Comparison of ENCODE assay signal across 1 cellular context in genomic region chr22:20402960-20403778, GRCh38.
TF ChIP-seq lines count a peak whose summit lies in the region.

No MANE protein-coding gene starts in this region.

TF ChIP-seq in K562, 482 proteins besides CTCF, POLR2A, EP300 and RAD21 (continues in another document):
- TF ChIP-seq ZBTB8A (IDR thresholded peaks at IDR 0.05; ENCODE audit: partially characterized antibody): no peak
- TF ChIP-seq BCOR (IDR thresholded peaks at IDR 0.05): no peak; the same call in 1 of the 2 replicates
- no peak for TF ChIP-seq ZFP30 (CRISPR knock-in tag; IDR thresholded peaks at IDR 0.05; ENCODE audit: borderline replicate concordance)
- no peak for TF ChIP-seq ZBTB26 (CRISPR knock-in tag; IDR thresholded peaks at IDR 0.05)
- TF ChIP-seq ERF (CRISPR knock-in tag; IDR thresholded peaks at IDR 0.05): no peak
- no peak for TF ChIP-seq MYNN (IDR thresholded peaks at IDR 0.05)
- TF ChIP-seq MYNN (CRISPR knock-in tag; IDR thresholded peaks at IDR 0.05): no peak
- TF ChIP-seq FOXA3 (CRISPR knock-in tag; conservative IDR thresholded peaks at IDR 0.05 in 1 of 2, IDR thresholded peaks at IDR 0.05 in 1 of 2): no peak
- TF ChIP-seq GABPA (tag; conservative IDR thresholded peaks at IDR 0.05; ENCODE audit: low read depth): no peak
- TF ChIP-seq SIN3A (IDR thresholded peaks at IDR 0.05; ENCODE audit: borderline replicate concordance in 2 of 2, control insufficient read depth in 1 of 2, low read depth in 2 of 2, low read length in 2 of 2): no peak
- no peak for TF ChIP-seq YBX1 (IDR thresholded peaks at IDR 0.05)
- no peak for TF ChIP-seq NBN (IDR thresholded peaks at IDR 0.05; ENCODE audit: low read depth)
- TF ChIP-seq ZNF263 (CRISPR knock-in tag; IDR thresholded peaks at IDR 0.05; ENCODE audit: borderline replicate concordance): no peak
- no peak for TF ChIP-seq CEBPZ (IDR thresholded peaks at IDR 0.05; ENCODE audit: borderline replicate concordance, low read depth, low read length)
- TF ChIP-seq EP400 (IDR thresholded peaks at IDR 0.05): no peak
- peak; percentile 55; the same call in 1 of the 2 replicates for TF ChIP-seq TAF7 (tag; IDR thresholded peaks at IDR 0.05)
- TF ChIP-seq TEAD4 (IDR thresholded peaks at IDR 0.05; ENCODE audit: low read length): no peak
- TF ChIP-seq TEAD4 (CRISPR knock-in tag; IDR thresholded peaks at IDR 0.05; ENCODE audit: borderline replicate concordance): peak; percentile 52; the same call in 1 of the 2 replicates
- TF ChIP-seq ZBTB9 (CRISPR knock-in tag; IDR thresholded peaks at IDR 0.05): no peak
- no peak for TF ChIP-seq SMAD2 (IDR thresholded peaks at IDR 0.05; ENCODE audit: low read depth, low read length)
- no peak for TF ChIP-seq GTF3C2 (IDR thresholded peaks at IDR 0.05; ENCODE audit: borderline replicate concordance, extremely low read depth, insufficient read length)
- 0 out of 2 replicates have a peak, but pooled peaks have one; percentile 23 for TF ChIP-seq ZNF436 (CRISPR knock-in tag; IDR thresholded peaks at IDR 0.05)
- TF ChIP-seq WHSC1 (IDR thresholded peaks at IDR 0.05; ENCODE audit: low read length): peak; percentile 68
- TF ChIP-seq MAFF (IDR thresholded peaks at IDR 0.05; ENCODE audit: low read length): no peak
- TF ChIP-seq E2F4 (CRISPR knock-in tag; IDR thresholded peaks at IDR 0.05; ENCODE audit: low read depth): peak; percentile 59; the same call in 1 of the 2 replicates
- TF ChIP-seq CHCHD3 (CRISPR knock-in tag; IDR thresholded peaks at IDR 0.05): no peak
- no peak for TF ChIP-seq ARID4B (CRISPR knock-in tag; IDR thresholded peaks at IDR 0.05)
- TF ChIP-seq TRIM24 (IDR thresholded peaks at IDR 0.05): no peak
- no peak for TF ChIP-seq HOMEZ (CRISPR knock-in tag; IDR thresholded peaks at IDR 0.05)
- TF ChIP-seq ZNF830 (CRISPR knock-in tag; IDR thresholded peaks at IDR 0.05): no peak
- TF ChIP-seq SIRT6 (IDR thresholded peaks at IDR 0.05; ENCODE audit: low read depth, low read length): no peak
- no peak for TF ChIP-seq RFX1 (IDR thresholded peaks at IDR 0.05)
- no peak for TF ChIP-seq ZFP91 (CRISPR knock-in tag; IDR thresholded peaks at IDR 0.05)
- TF ChIP-seq TAF9B (IDR thresholded peaks at IDR 0.05; ENCODE audit: partially characterized antibody): no peak
- no peak for TF ChIP-seq ZNF586 (CRISPR knock-in tag; conservative IDR thresholded peaks at IDR 0.05)
- TF ChIP-seq ATF1 (CRISPR knock-in tag; IDR thresholded peaks at IDR 0.05): no peak
- no peak; the same call in 1 of the 2 replicates for TF ChIP-seq ATF1 (tag; IDR thresholded peaks at IDR 0.05)
- TF ChIP-seq NFATC3 (IDR thresholded peaks at IDR 0.05): no peak
- TF ChIP-seq MEF2A (IDR thresholded peaks at IDR 0.05; ENCODE audit: control insufficient read depth, low read depth, low read length): no peak
- TF ChIP-seq TFAM (CRISPR knock-in tag; conservative IDR thresholded peaks at IDR 0.05): no peak
- no peak for TF ChIP-seq SNRNP70 (optimal IDR thresholded peaks at IDR 0.05; ENCODE audit: low read depth, low read length)
- no peak for TF ChIP-seq ZFX (CRISPR knock-in tag; IDR thresholded peaks at IDR 0.05)
- no peak for TF ChIP-seq ZNF655 (CRISPR knock-in tag; IDR thresholded peaks at IDR 0.05)
- TF ChIP-seq ZNF121 (CRISPR knock-in tag; conservative IDR thresholded peaks at IDR 0.05): no peak
- TF ChIP-seq ZNF280B (CRISPR knock-in tag; IDR thresholded peaks at IDR 0.05): no peak
